11 cellular contexts compared by ENCODE assay signal in the genomic region with DNA sequence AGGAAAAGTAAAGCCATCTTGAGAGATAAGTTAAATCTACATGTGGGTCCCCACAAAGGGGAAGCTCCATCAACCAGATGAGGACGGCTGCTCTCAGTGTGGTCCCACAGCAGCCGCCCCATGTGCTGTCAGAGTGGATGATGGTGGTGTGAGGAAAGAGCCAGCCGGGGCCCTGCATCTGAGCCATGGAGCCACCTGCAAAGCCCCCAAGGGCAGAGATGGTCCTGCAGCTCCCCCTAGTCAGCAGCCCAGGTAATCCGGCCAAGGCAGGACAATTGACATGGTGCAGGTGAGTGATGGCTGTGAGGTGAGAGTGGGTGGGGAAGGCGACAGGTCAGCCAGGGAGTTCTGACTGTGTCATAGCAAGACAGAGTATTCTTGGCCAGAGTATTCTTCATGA.
DNase-seq lines count a peak whose midpoint lies in the region; ATAC-seq and TF ChIP-seq lines count a peak whose summit lies in the region.
"Had no signal": no experiment of that assay in that cellular context is flagged by ENCODE, and none has a peak within 500 bp of the region (broad histone marks: within the 10 kb centered on the region; RNA-seq: fewer than 3 reads in every experiment).

No MANE protein-coding gene starts in this region.

- H2BK15ac ChIP-seq in H9 (ENCODE audit: low read depth, low read length), result no peak overlapping the region

- H3K4me1 Mint-ChIP-seq in activated naive CD4-positive, alpha-beta T cell treated with anti-CD3 and anti-CD28 coated beads for 36 hours (ENCODE audit: low read depth), result no peaks in the 10 kb centered on the region
- 0 out of 4 replicates have a peak, but pooled peaks cover 0 to 2% of the 10 kb centered on the region in 2 experiments for H3K4me1 Mint-ChIP-seq in H9
- H3K4me1 Mint-ChIP-seq in CD4-positive, alpha-beta T cell (ENCODE audit: low read depth), result no peaks in the 10 kb centered on the region

- H3K27ac Mint-ChIP-seq in activated naive CD4-positive, alpha-beta T cell treated with anti-CD3 and anti-CD28 coated beads for 36 hours, result no peak overlapping the region
- H3K27ac Mint-ChIP-seq in H9, result no peak overlapping the region
- no peak overlapping the region for H3K27ac Mint-ChIP-seq in CD4-positive, alpha-beta T cell
- H3K27ac Mint-ChIP-seq: activated T-cell treated with anti-CD3 and anti-CD28 coated beads, Interleukin-2, amount 50 U/mL, for 24 hours had no signal

- H2AK5ac ChIP-seq in H9 (ENCODE audit: insufficient read length, low read length), result no peak overlapping the region

- no CpG with 5 or more reads among the region's 5 CpGs for WGBS in H9 (ENCODE audit: extremely low coverage, insufficient read length, low lambda C conversion rate)
- WGBS in psoas muscle, 3 donors, result 40 to 56% (median 51%) methylated on average over 5 of the region's 5 CpGs

- H3T11ph ChIP-seq in H9 (ENCODE audit: low read length), result no peak overlapping the region

- H4K20me1 ChIP-seq in H9 (ENCODE audit: control insufficient read depth, insufficient read depth, insufficient read length), result no peaks in the 10 kb centered on the region

- peaks cover 28% of the 10 kb centered on the region for H3K27me3 Mint-ChIP-seq in activated naive CD4-positive, alpha-beta T cell treated with anti-CD3 and anti-CD28 coated beads for 36 hours (ENCODE audit: low read depth)
- peaks cover 3% of the 10 kb centered on the region for H3K27me3 Mint-ChIP-seq in H9 (ENCODE audit: low read depth)
- peaks cover 33% of the 10 kb centered on the region for H3K27me3 Mint-ChIP-seq in CD4-positive, alpha-beta T cell

- no peaks in the 10 kb centered on the region for H3K9me3 Mint-ChIP-seq in activated naive CD4-positive, alpha-beta T cell treated with anti-CD3 and anti-CD28 coated beads for 36 hours
- H3K9me3 Mint-ChIP-seq in H9, result no peaks in the 10 kb centered on the region
- no peaks in the 10 kb centered on the region for H3K9me3 Mint-ChIP-seq in CD4-positive, alpha-beta T cell
- H3K9me3 Mint-ChIP-seq: activated T-cell treated with anti-CD3 and anti-CD28 coated beads, Interleukin-2, amount 50 U/mL, for 24 hours had no signal

- no peak overlapping the region for H3K4ac ChIP-seq in H9 (ENCODE audit: low read depth, low read length)

- H3K4me2 ChIP-seq in H9 (ENCODE audit: insufficient read depth, insufficient read length, low read length), result no peak overlapping the region

- intact Hi-C loops in activated naive CD4-positive, alpha-beta T cell treated with anti-CD3 and anti-CD28 coated beads for 36 hours (cut with micrococcal nuclease), result no loop called here
- intact Hi-C loops in psoas muscle (cut with DNase I) (loop anchor here (5.0 to 10.0 kb wide), 4 partner anchors 384 to 694 kb away; a partner anchor contains a TSS), posterior vena cava (cut with DNase I) (no loop called here)
- intact Hi-C loops in CD4-positive, alpha-beta T cell (cut with DNase I, micrococcal nuclease), result no loop called here

- H3K56ac ChIP-seq in H9 (ENCODE audit: insufficient read length, low read depth, low read length), result no peak overlapping the region

- no peak overlapping the region for H3K18ac ChIP-seq in H9 (ENCODE audit: insufficient read length, low read depth, low read length)

- no peaks in the 10 kb centered on the region for H3K79me2 ChIP-seq in H9 (ENCODE audit: insufficient read depth, low read length)

- H3K23me2 ChIP-seq in H9 (ENCODE audit: insufficient read length, low read depth, low read length, poor library complexity, severe bottlenecking), result no peaks in the 10 kb centered on the region

- no peaks in the 10 kb centered on the region for H3K27me3 ChIP-seq in H9 (ENCODE audit: insufficient read depth, low read length)
- H3K27me3 ChIP-seq in psoas muscle (ENCODE audit: insufficient read depth in 3 of 3, low read length in 2 of 3), result peaks cover 0 to 3% (median 0%) of the 10 kb centered on the region in 3 donors
- H3K27me3 ChIP-seq in CD4-positive, alpha-beta T cell (ENCODE audit: control insufficient read depth, insufficient read depth, low read length), result peaks cover 7% of the 10 kb centered on the region
- H3K27me3 ChIP-seq: body of pancreas had no signal

- no peak overlapping the region for H2BK20ac ChIP-seq in H9 (ENCODE audit: low read depth, low read length, poor library complexity, severe bottlenecking)

- H3K36me3 ChIP-seq in psoas muscle (ENCODE audit: insufficient read depth in 1 of 2, low read depth in 1 of 2), result no peaks in the 10 kb centered on the region
- H3K36me3 ChIP-seq: spleen had no signal

- TF ChIP-seq CTCF in H9 (conservative IDR thresholded peaks at IDR 0.05) (peak; percentile 80), psoas muscle (IDR thresholded peaks at IDR 0.05) (peak; percentile 13)
- no peak for TF ChIP-seq CTCF in CD4-positive, alpha-beta T cell (IDR thresholded peaks at IDR 0.05)

- no peak overlapping the region for H2BK12ac ChIP-seq in H9 (ENCODE audit: insufficient read length, low read depth, low read length)

- POLR2A ChIA-PET in CD4-positive, alpha-beta T cell (lab: Charles Lee), result interaction anchor here (0.7 kb wide), 1 partner anchor 10 kb away, joined by 3 read pairs; no protein-coding TSS in a partner anchor

- CTCF ChIA-PET in activated naive CD4-positive, alpha-beta T cell treated with anti-CD3 and anti-CD28 coated beads for 36 hours (lab: Charles Lee), result no interaction called here
- CTCF ChIA-PET in CD4-positive, alpha-beta T cell (lab: Charles Lee), result no interaction called here

- no peak overlapping the region for H4K91ac ChIP-seq in H9 (ENCODE audit: insufficient read length, low read depth, low read length)

- no peaks in the 10 kb centered on the region for H3K79me1 ChIP-seq in H9 (ENCODE audit: insufficient read depth, low read depth, low read length, poor library complexity, severe bottlenecking)

- no peak overlapping the region for H3K9ac ChIP-seq in H9 (ENCODE audit: extremely low read depth, insufficient read length, low read length)

- H3K36me3 Mint-ChIP-seq in activated naive CD4-positive, alpha-beta T cell treated with anti-CD3 and anti-CD28 coated beads for 36 hours (ENCODE audit: low read depth), result no peaks in the 10 kb centered on the region
- no peaks in the 10 kb centered on the region for H3K36me3 Mint-ChIP-seq in H9 (ENCODE audit: insufficient read depth in 1 of 3, low read depth in 3 of 3)
- no peaks in the 10 kb centered on the region for H3K36me3 Mint-ChIP-seq in CD4-positive, alpha-beta T cell (ENCODE audit: low read depth)

- H4K8ac ChIP-seq in H9 (replicated peaks; ENCODE audit: insufficient read length, low read depth, low read length), result no peak overlapping the region

- H3K4me3 ChIP-seq in psoas muscle, result no peak overlapping the region
- H3K4me3 ChIP-seq: body of pancreas, spleen had no signal

- H3K4me1 ChIP-seq in H9 (ENCODE audit: insufficient read depth, low read length) (no peaks in the 10 kb centered on the region), psoas muscle (no peaks in the 10 kb centered on the region)
- H3K4me1 ChIP-seq: body of pancreas, spleen had no signal

- H2AFZ ChIP-seq in H9 (ENCODE audit: low read length), result no peak overlapping the region

- ATAC-seq in psoas muscle, result peak in 1 of 4 donors; percentile 39
- no peak for ATAC-seq in CD4-positive, alpha-beta T cell (ENCODE audit: poor library complexity)
- ATAC-seq: body of pancreas had no signal

- H2BK120ac ChIP-seq in H9 (ENCODE audit: low read depth, low read length, poor library complexity, severe bottlenecking), result no peak overlapping the region

- no peak overlapping the region for H3K4me3 Mint-ChIP-seq in activated naive CD4-positive, alpha-beta T cell treated with anti-CD3 and anti-CD28 coated beads for 36 hours
- no peak overlapping the region for H3K4me3 Mint-ChIP-seq in H9
- no peak overlapping the region for H3K4me3 Mint-ChIP-seq in CD4-positive, alpha-beta T cell
- H3K4me3 Mint-ChIP-seq: activated T-cell treated with anti-CD3 and anti-CD28 coated beads, Interleukin-2, amount 50 U/mL, for 24 hours had no signal

- DNase-seq in activated naive CD4-positive, alpha-beta T cell treated with anti-CD3 and anti-CD28 coated beads for 36 hours, result peak; percentile 9
- DNase-seq in activated naive CD4-positive, alpha-beta T cell treated with anti-CD3 and anti-CD28 coated beads, Interleukin-2, amount 50 U/mL, for 16 hours, result no peak
- peak; percentile 81 for DNase-seq in H9
- DNase-seq in RPMI8226, result peak; percentile 15
- no peak for DNase-seq in psoas muscle
- no peak for DNase-seq in CD4-positive, alpha-beta T cell
- DNase-seq in MV-4-11 (lab: John Stamatoyannopoulos, UW), result no peak
- DNase-seq in posterior vena cava (ENCODE audit: low spot score), result no peak
- DNase-seq: activated T-cell treated with anti-CD3 and anti-CD28 coated beads, Interleukin-2, amount 50 U/mL, for 24 hours; body of pancreas; spleen had no signal

- no peak overlapping the region for H3K23ac ChIP-seq in H9 (ENCODE audit: insufficient read length, low read depth, low read length)

- H3K27ac ChIP-seq in H9 (ENCODE audit: insufficient read length, low read depth, low read length) (no peak overlapping the region), psoas muscle (no peak overlapping the region)
- H3K27ac ChIP-seq in CD4-positive, alpha-beta T cell (ENCODE audit: low read depth, low read length), result no peak overlapping the region
- H3K27ac ChIP-seq: body of pancreas, spleen had no signal

- H3K14ac ChIP-seq in H9 (ENCODE audit: insufficient read depth, low read length), result no peak overlapping the region

- no peak overlapping the region for H4K5ac ChIP-seq in H9 (ENCODE audit: insufficient read length, low read depth, low read length)

- no peak overlapping the region for H2BK5ac ChIP-seq in H9 (ENCODE audit: insufficient read length, low read length)

- H3K9me3 ChIP-seq in H9 (ENCODE audit: control insufficient read depth, low read depth, low read length), result no peaks in the 10 kb centered on the region
- H3K9me3 ChIP-seq in psoas muscle, result no peaks in the 10 kb centered on the region
- H3K9me3 ChIP-seq in CD4-positive, alpha-beta T cell (ENCODE audit: control insufficient read depth, low read length), result no peaks in the 10 kb centered on the region
- H3K9me3 ChIP-seq: body of pancreas, spleen had no signal

Comparison
In these comparisons a context has a peak if more than half of its experiments do, and no peak if none do; other contexts are left out.
1. DNase-seq: peak in activated naive CD4-positive, alpha-beta T cell treated with anti-CD3 and anti-CD28 coated beads for 36 hours (single experiment), H9 (single experiment) and RPMI8226 (single experiment); none in activated naive CD4-positive, alpha-beta T cell treated with anti-CD3 and anti-CD28 coated beads, Interleukin-2, amount 50 U/mL, for 16 hours (single experiment), psoas muscle (0 of 2), CD4-positive, alpha-beta T cell (0 of 10), MV-4-11 (single experiment) and posterior vena cava (single experiment).
2. intact Hi-C loops: an anchor here in psoas muscle (5.0 to 10.0 kb wide); none called in activated naive CD4-positive, alpha-beta T cell treated with anti-CD3 and anti-CD28 coated beads for 36 hours, CD4-positive, alpha-beta T cell and posterior vena cava.